In the genomic region with DNA sequence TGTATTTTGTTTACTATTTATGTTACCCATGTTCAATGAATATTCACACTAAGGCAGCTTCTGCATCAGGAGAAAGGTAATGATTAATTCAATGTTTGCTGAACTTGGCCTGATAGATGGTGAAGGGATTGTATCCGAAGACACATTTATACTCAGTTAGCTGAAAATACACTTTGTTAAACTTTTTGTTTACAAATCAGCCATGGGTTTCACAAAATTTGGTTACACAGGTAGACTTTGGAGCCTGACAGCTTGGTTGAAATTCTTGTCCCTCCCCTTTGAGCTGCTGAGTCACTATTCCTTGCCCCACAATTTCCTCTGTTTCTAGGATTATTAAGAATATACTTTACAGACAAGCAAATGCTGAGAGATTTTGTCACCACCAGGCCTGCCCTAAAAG, we compare ENCODE assay signal across 29 cellular contexts.
"Had no signal": no experiment of that assay in that cellular context is flagged by ENCODE, and none has a peak within 500 bp of the region (broad histone marks: within the 10 kb centered on the region; RNA-seq: fewer than 3 reads in every experiment).

No MANE protein-coding gene starts in this region.

- H3K27me3 ChIP-seq: ascending aorta had no signal

- ATAC-seq: activated CD4-positive, alpha-beta T cell treated with anti-CD3 and anti-CD28 coated beads for 36 hours; activated CD4-positive, CD25-positive, alpha-beta regulatory T cell treated with anti-CD3 and anti-CD28 coated beads, Interleukin-2, amount 50 U/mL, for 24 hours; activated CD8-positive, alpha-beta memory T cell treated with anti-CD3 and anti-CD28 coated beads, Interleukin-2, amount 10 ng/mL, durations not matched to agents 7 days and 5 days; activated CD8-positive, alpha-beta T cell treated with anti-CD3 and anti-CD28 coated beads, Interleukin-2, amount 10 ng/mL, durations not matched to agents 7 days and 5 days; activated naive CD8-positive, alpha-beta T cell treated with anti-CD3 and anti-CD28 coated beads, Interleukin-2, amount 50 U/mL, for 24 hours; WTC11 had no signal

- H3K4me1 ChIP-seq: ascending aorta had no signal

- H3K4me3 ChIP-seq: ascending aorta had no signal

- H3K36me3 ChIP-seq: ascending aorta, WERI-Rb-1 had no signal

- H3K27ac ChIP-seq: ascending aorta, WERI-Rb-1 had no signal

- DNase-seq: activated CD4-positive, alpha-beta memory T cell treated with anti-CD3 and anti-CD28 coated beads, Interleukin-2, amount 10 ng/mL, durations not matched to agents 7 days and 5 days; activated CD4-positive, alpha-beta T cell treated with anti-CD3 and anti-CD28 coated beads for 1 hour; activated CD4-positive, alpha-beta T cell treated with anti-CD3 and anti-CD28 coated beads for 36 hours; activated CD4-positive, alpha-beta T cell treated with anti-CD3 and anti-CD28 coated beads for 48 hours; activated CD4-positive, alpha-beta T cell treated with anti-CD3 and anti-CD28 coated beads, Interleukin-2, amount 10 ng/mL, durations not matched to agents 7 days and 5 days; activated CD4-positive, alpha-beta T cell treated with anti-CD3 and anti-CD28 coated beads, Interleukin-2, amount 50 U/mL, for 48 hours; activated CD4-positive, CD25-positive, alpha-beta regulatory T cell; activated CD8-positive, alpha-beta memory T cell treated with anti-CD3 and anti-CD28 coated beads for 24 hours; activated CD8-positive, alpha-beta memory T cell treated with anti-CD3 and anti-CD28 coated beads, Interleukin-2, amount 10 ng/mL, durations not matched to agents 7 days and 5 days; activated CD8-positive, alpha-beta memory T cell treated with anti-CD3 and anti-CD28 coated beads, Interleukin-2, amount 50 U/mL, for 48 hours; activated CD8-positive, alpha-beta T cell treated with anti-CD3 and anti-CD28 coated beads, Interleukin-2, amount 10 ng/mL, durations not matched to agents 7 days and 5 days; activated effector memory CD4-positive, alpha-beta T cell treated with Interleukin-2 at 50 U/mL for 16 hours; activated gamma-delta T cell; activated naive CD4-positive, alpha-beta T cell treated with anti-CD3 and anti-CD28 coated beads, Interleukin-2, amount 10 ng/mL, durations not matched to agents 7 days and 5 days; activated naive CD4-positive, alpha-beta T cell treated with Interleukin-2 at 50 U/mL for 16 hours; activated naive CD8-positive, alpha-beta T cell treated with anti-CD3 and anti-CD28 coated beads, Interleukin-2, amount 10 ng/mL, durations not matched to agents 7 days and 5 days; activated naive CD8-positive, alpha-beta T cell treated with anti-CD3 and anti-CD28 coated beads, Interleukin-2, amount 50 U/mL, for 24 hours; activated T-cell treated with anti-CD3 and anti-CD28 coated beads, Interleukin-2, amount 50 U/mL, for 24 hours; activated T-cell treated with anti-CD3 and anti-CD28 coated beads, Interleukin-2, amount 50 U/mL, for 48 hours; amygdala; anterior cingulate cortex; central memory CD4-positive, alpha-beta T cell; T-helper 1 cell; T-helper 2 cell; T-helper 9 cell; WERI-Rb-1 had no signal
